Comparison of ENCODE assay signal across 1 cellular context in the genomic region with DNA sequence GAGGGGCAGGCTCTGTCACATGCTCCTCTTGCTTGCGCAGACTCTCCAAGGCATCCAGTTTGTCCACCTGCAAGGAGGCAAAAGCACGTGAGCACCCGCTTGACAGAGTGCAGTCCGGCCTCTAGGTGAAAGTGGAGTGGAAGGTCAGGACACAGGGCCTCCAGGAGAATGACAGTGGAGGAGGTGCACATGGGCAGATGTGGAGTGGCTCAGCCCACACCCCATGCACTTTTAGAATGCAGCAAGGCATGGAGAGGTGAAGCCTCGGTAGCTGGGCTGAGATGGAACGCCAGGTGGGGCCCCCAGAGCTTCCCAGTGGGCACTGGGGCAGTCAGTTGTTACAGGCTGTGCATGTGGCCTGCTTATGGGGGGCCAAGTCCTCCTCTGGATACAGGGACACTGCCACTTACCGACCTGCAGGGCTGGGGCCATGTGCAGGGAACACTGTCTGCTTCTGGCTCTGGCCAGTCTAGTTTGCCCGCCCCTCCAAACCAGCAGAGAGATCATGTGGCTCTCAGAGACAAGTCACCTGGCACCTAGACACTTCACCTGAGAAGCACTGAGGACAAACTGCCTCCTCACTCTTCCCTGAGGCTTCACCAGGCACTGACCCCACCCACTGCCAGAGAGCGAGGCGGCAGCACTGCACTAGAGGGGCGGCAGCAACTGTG.
TF ChIP-seq lines count a peak whose summit lies in the region.

No MANE protein-coding gene starts in this region.

TF ChIP-seq in HepG2, 621 proteins besides CTCF, POLR2A, EP300 and RAD21:
- TF ChIP-seq, protein P1, sequence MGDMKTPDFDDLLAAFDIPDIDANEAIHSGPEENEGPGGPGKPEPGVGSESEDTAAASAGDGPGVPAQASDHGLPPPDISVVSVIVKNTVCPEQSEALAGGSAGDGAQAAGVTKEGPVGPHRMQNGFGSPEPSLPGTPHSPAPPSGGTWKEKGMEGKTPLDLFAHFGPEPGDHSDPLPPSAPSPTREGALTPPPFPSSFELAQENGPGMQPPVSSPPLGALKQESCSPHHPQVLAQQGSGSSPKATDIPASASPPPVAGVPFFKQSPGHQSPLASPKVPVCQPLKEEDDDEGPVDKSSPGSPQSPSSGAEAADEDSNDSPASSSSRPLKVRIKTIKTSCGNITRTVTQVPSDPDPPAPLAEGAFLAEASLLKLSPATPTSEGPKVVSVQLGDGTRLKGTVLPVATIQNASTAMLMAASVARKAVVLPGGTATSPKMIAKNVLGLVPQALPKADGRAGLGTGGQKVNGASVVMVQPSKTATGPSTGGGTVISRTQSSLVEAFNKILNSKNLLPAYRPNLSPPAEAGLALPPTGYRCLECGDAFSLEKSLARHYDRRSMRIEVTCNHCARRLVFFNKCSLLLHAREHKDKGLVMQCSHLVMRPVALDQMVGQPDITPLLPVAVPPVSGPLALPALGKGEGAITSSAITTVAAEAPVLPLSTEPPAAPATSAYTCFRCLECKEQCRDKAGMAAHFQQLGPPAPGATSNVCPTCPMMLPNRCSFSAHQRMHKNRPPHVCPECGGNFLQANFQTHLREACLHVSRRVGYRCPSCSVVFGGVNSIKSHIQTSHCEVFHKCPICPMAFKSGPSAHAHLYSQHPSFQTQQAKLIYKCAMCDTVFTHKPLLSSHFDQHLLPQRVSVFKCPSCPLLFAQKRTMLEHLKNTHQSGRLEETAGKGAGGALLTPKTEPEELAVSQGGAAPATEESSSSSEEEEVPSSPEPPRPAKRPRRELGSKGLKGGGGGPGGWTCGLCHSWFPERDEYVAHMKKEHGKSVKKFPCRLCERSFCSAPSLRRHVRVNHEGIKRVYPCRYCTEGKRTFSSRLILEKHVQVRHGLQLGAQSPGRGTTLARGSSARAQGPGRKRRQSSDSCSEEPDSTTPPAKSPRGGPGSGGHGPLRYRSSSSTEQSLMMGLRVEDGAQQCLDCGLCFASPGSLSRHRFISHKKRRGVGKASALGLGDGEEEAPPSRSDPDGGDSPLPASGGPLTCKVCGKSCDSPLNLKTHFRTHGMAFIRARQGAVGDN (CRISPR knock-in tag; IDR thresholded peaks at IDR 0.05), result peak; percentile 52
- no peak for TF ChIP-seq PHF8 (CRISPR knock-in tag; IDR thresholded peaks at IDR 0.05)
- TF ChIP-seq NFKBIZ (CRISPR knock-in tag; IDR thresholded peaks at IDR 0.05), result no peak
- TF ChIP-seq ZNF883 (CRISPR knock-in tag; IDR thresholded peaks at IDR 0.05; ENCODE audit: not compliant biosample characterization), result peak; percentile 42
- 0 out of 2 replicates have a peak, but pooled peaks have one; percentile 26 for TF ChIP-seq ZFX (CRISPR knock-in tag; IDR thresholded peaks at IDR 0.05; ENCODE audit: low read depth)
